15 cellular contexts compared by ENCODE assay signal in genomic region chr3:71563827-71564226, GRCh38. TPM values are rescaled to one million over a fixed set of nuclear protein-coding genes. Genes with fewer than 3 reads are reported as not detected.
A peak's percentile ranks its signal among the peaks of the same experiment; 100 is the strongest.
DNase-seq lines count a peak whose midpoint lies in the region; ATAC-seq, FAIRE-seq and TF ChIP-seq lines count a peak whose summit lies in the region.
"Had no signal": no experiment of that assay in that cellular context is flagged by ENCODE, and none has a peak within 500 bp of the region (broad histone marks: within the 10 kb centered on the region; RNA-seq: fewer than 3 reads in every experiment).

No MANE protein-coding gene starts in this region.

- H3K27me3 ChIP-seq in GM12878 (replicated peaks in 1 of 2; ENCODE audit: control insufficient read depth in 2 of 2, insufficient read depth in 2 of 2, low read length in 1 of 2): no peaks in the 10 kb centered on the region; a peak in 1 of 4 replicates
- H3K27me3 ChIP-seq in upper lobe of left lung: no peaks in the 10 kb centered on the region
- no peaks in the 10 kb centered on the region for H3K27me3 ChIP-seq in Caco-2 (replicated peaks; ENCODE audit: control insufficient read depth, insufficient read depth, low read length)
- H3K27me3 ChIP-seq: upper lobe of right lung had no signal

- H3K27me3 Mint-ChIP-seq in Caco-2 (ENCODE audit: insufficient read depth, unreplicated experiment): no peaks in the 10 kb centered on the region
- H3K27me3 Mint-ChIP-seq: central memory CD8-positive, alpha-beta T cell had no signal

- peaks cover 17% of the 10 kb centered on the region for H3K36me3 Mint-ChIP-seq in Caco-2 (ENCODE audit: insufficient read depth, unreplicated experiment)

- CTCF ChIA-PET in GM12878 (lab: Yijun Ruan, JAX): interaction anchor here (0.7 kb wide), 1 partner anchor 37 kb away, joined by 3 read pairs; no protein-coding TSS in a partner anchor
- CTCF ChIA-PET in Caco-2 (lab: Charles Lee): no interaction called here

- no peak for TF ChIP-seq CTCF in GM12878 (IDR thresholded peaks at IDR 0.05 in 2 of 3, conservative IDR thresholded peaks at IDR 0.05 in 1 of 3; ENCODE audit: control insufficient read depth in 2 of 3, extremely low read depth in 1 of 3, insufficient read depth in 1 of 3, low read depth in 3 of 3, low read length in 3 of 3)
- no peak for TF ChIP-seq CTCF in upper lobe of left lung (IDR thresholded peaks at IDR 0.05)
- TF ChIP-seq CTCF in Caco-2 (IDR thresholded peaks at IDR 0.05; ENCODE audit: insufficient read depth in 1 of 2, low read depth in 1 of 2, low read length in 1 of 2, severe bottlenecking in 1 of 2, unreplicated experiment in 1 of 2): no peak

- peaks cover 14% of the 10 kb centered on the region for H3K4me1 ChIP-seq in GM12878 (ENCODE audit: control insufficient read depth, insufficient read depth, low read length)
- H3K4me1 ChIP-seq in upper lobe of left lung: peaks cover 0 to 5% (median 2%) of the 10 kb centered on the region in 4 donors
- no peaks in the 10 kb centered on the region for H3K4me1 ChIP-seq in Caco-2
- H3K4me1 ChIP-seq: upper lobe of right lung had no signal

- H3K9me3 Mint-ChIP-seq in Caco-2 (ENCODE audit: unreplicated experiment): no peaks in the 10 kb centered on the region
- H3K9me3 Mint-ChIP-seq: central memory CD8-positive, alpha-beta T cell had no signal

- RAD21 ChIA-PET in GM12878 (lab: Charles Lee; ENCODE audit: unreplicated experiment): no interaction called here

- H3K27ac Mint-ChIP-seq in Caco-2 (ENCODE audit: unreplicated experiment): no peak overlapping the region
- H3K27ac Mint-ChIP-seq: nephron progenitor cell had no signal

- no peaks in the 10 kb centered on the region for H3K79me2 ChIP-seq in GM12878 (ENCODE audit: control insufficient read depth, insufficient read depth, low read length)

- H2AFZ ChIP-seq in GM12878 (ENCODE audit: control insufficient read depth, low read depth, low read length): no peak overlapping the region

- peak; percentile 52 to 54; a peak in 1 of 4 replicates for TF ChIP-seq EP300 in GM12878 (IDR thresholded peaks at IDR 0.05; ENCODE audit: borderline replicate concordance in 1 of 2, control insufficient read depth in 1 of 2, low read depth in 2 of 2, low read length in 2 of 2)
- no peak for TF ChIP-seq EP300 in upper lobe of left lung (IDR thresholded peaks at IDR 0.05)

- TF ChIP-seq POLR2A in GM12878 (IDR thresholded peaks at IDR 0.05; ENCODE audit: low read depth, low read length) (no peak), upper lobe of left lung (IDR thresholded peaks at IDR 0.05) (no peak)

- no peaks in the 10 kb centered on the region for H3K4me1 Mint-ChIP-seq in Caco-2 (ENCODE audit: low read depth, unreplicated experiment)
- H3K4me1 Mint-ChIP-seq: central memory CD8-positive, alpha-beta T cell had no signal

- 1% methylated on average over 3 of the region's 3 CpGs for WGBS in GM12878 (ENCODE audit: insufficient coverage, insufficient replicate concordance, low lambda C conversion rate, missing lambda C conversion rate)
- WGBS in upper lobe of left lung, 2 donors: 56 to 65% methylated on average over 3 of the region's 3 CpGs

- intact Hi-C loops in GM12878 (cut with micrococcal nuclease; ENCODE audit: unreplicated experiment): loop anchor here (1.0 kb wide), 1 partner anchor 82 kb away; no protein-coding TSS in a partner anchor
- intact Hi-C loops in Caco-2 (cut with micrococcal nuclease; ENCODE audit: unreplicated experiment): no loop called here

- BruUV-seq in GM12878 (replicated peaks; lab: Mats Ljungman, UMichigan): no TSS peak
- BruUV-seq in Caco-2 (replicated peaks; lab: Mats Ljungman, UMichigan): no TSS peak

- H3K9me3 ChIP-seq in GM12878 (replicated peaks; ENCODE audit: control insufficient read depth, insufficient read depth, low read length) (no peaks in the 10 kb centered on the region), upper lobe of left lung (no peaks in the 10 kb centered on the region), Caco-2 (no peaks in the 10 kb centered on the region)
- H3K9me3 ChIP-seq: upper lobe of right lung had no signal

- no peak overlapping the region for H3K27ac ChIP-seq in GM12878 (ENCODE audit: control insufficient read depth, insufficient read depth)
- H3K27ac ChIP-seq in upper lobe of left lung: no peak overlapping the region
- H3K27ac ChIP-seq: upper lobe of right lung had no signal

- no peaks in the 10 kb centered on the region for H4K20me1 ChIP-seq in GM12878 (ENCODE audit: control insufficient read depth, insufficient read depth)

- peak overlapping the region; percentile 26 for H3K4me2 ChIP-seq in GM12878 (ENCODE audit: control insufficient read depth, insufficient read depth)

- H3K36me3 ChIP-seq in GM12878 (ENCODE audit: control insufficient read depth in 2 of 2, insufficient read depth in 2 of 2, low read length in 1 of 2) (no peaks in the 10 kb centered on the region), upper lobe of left lung (peaks cover 0 to 2% (median 0%) of the 10 kb centered on the region in 4 donors), Caco-2 (ENCODE audit: control insufficient read depth, insufficient read depth, low read length) (no peaks in the 10 kb centered on the region; the same call in 1 of the 2 replicates)

- SMC1A ChIA-PET in GM12878 (lab: Charles Lee; ENCODE audit: uncharacterized antibody, unreplicated experiment): no interaction called here

- no peak overlapping the region for H3K4me3 ChIP-seq in GM12878
- no peak overlapping the region for H3K4me3 ChIP-seq in upper lobe of left lung
- H3K4me3 ChIP-seq in Caco-2 (ENCODE audit: low read depth, low read length): no peak overlapping the region
- H3K4me3 ChIP-seq: upper lobe of right lung had no signal

- peak; percentile 80 for FAIRE-seq in GM12878 (lab: Jason Lieb, UNC)
- FAIRE-seq: H1 had no signal

- POLR2A ChIA-PET in GM12878 (lab: Charles Lee) (no interaction called here), Caco-2 (lab: Charles Lee) (no interaction called here)

- in situ Hi-C loops in GM12878 (cut with MboI): no loop called here

- DNase-seq in GM12878 (ENCODE audit: low read depth, low spot score) (peak; percentile 27), NCI-H1105 treated with DMSO at 0.1 percent for 48 hours (lab: John Stamatoyannopoulos, UW) (no peak), upper lobe of left lung (no peak), Caco-2 (no peak)
- no peak for DNase-seq in activated CD8-positive, alpha-beta memory T cell treated with anti-CD3 and anti-CD28 coated beads for 24 hours
- DNase-seq: NCI-H1092 treated with DMSO at 0.1 percent for 48 hours; nephron progenitor cell; SHP77 treated with DMSO at 0.1 percent for 48 hours; stimulated activated CD4-positive, alpha-beta T cell treated with anti-CD3 and anti-CD28 coated beads, Interleukin-4, amount 100 ng/mL, for 1 hour; upper lobe of right lung had no signal

- H3K4me3 Mint-ChIP-seq in Caco-2 (ENCODE audit: unreplicated experiment): no peak overlapping the region
- H3K4me3 Mint-ChIP-seq: central memory CD8-positive, alpha-beta T cell; nephron progenitor cell had no signal

- no peak overlapping the region for H3K9ac ChIP-seq in GM12878 (ENCODE audit: control insufficient read depth, insufficient read depth, low read length)

- no peak for TF ChIP-seq RAD21 in GM12878 (IDR thresholded peaks at IDR 0.05; ENCODE audit: insufficient read depth, low read depth, low read length)

- peak; percentile 73 for ATAC-seq in GM18519 (IDR thresholded peaks at IDR 0.05; ENCODE audit: low FRiP score, unreplicated experiment)
- peak; percentile 89 for ATAC-seq in GM21529 (IDR thresholded peaks at IDR 0.05; ENCODE audit: unreplicated experiment)
- ATAC-seq in HG03175 (IDR thresholded peaks at IDR 0.05; ENCODE audit: unreplicated experiment): peak; percentile 94
- peak; percentile 93 for ATAC-seq in GM12878
- ATAC-seq in upper lobe of left lung (ENCODE audit: low FRiP score in 2 of 2): no peak
- ATAC-seq: upper lobe of right lung had no signal

TF ChIP-seq in GM12878, 131 proteins besides CTCF, POLR2A, EP300 and RAD21 (continues in another document):
- TF ChIP-seq HDGF (IDR thresholded peaks at IDR 0.05) (no peak), EGR1 (IDR thresholded peaks at IDR 0.05; ENCODE audit: borderline replicate concordance in 1 of 2, low read depth in 2 of 2, low read length in 2 of 2) (no peak), ATF7 (IDR thresholded peaks at IDR 0.05; ENCODE audit: low read depth) (peak; percentile 42; the same call in 1 of the 2 replicates), ZZZ3 (IDR thresholded peaks at IDR 0.05; ENCODE audit: control insufficient read depth, insufficient read length, low read depth) (no peak), ZNF207 (IDR thresholded peaks at IDR 0.05; ENCODE audit: borderline replicate concordance) (no peak), SRF (IDR thresholded peaks at IDR 0.05; ENCODE audit: low read depth in 2 of 2, low read length in 2 of 2) (no peak)
- TF ChIP-seq, protein P1, sequence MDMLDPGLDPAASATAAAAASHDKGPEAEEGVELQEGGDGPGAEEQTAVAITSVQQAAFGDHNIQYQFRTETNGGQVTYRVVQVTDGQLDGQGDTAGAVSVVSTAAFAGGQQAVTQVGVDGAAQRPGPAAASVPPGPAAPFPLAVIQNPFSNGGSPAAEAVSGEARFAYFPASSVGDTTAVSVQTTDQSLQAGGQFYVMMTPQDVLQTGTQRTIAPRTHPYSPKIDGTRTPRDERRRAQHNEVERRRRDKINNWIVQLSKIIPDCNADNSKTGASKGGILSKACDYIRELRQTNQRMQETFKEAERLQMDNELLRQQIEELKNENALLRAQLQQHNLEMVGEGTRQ (IDR thresholded peaks at IDR 0.05; ENCODE audit: borderline replicate concordance, low read depth, low read length): no peak

RNA-seq across cellular contexts. Expression of gene FOXP1, which starts 19.7 kb away (rescaled TPM):
- total RNA-seq in GM12878 (2013; cell fraction: nucleolus; rRNA removed): 0.49 and 1.2 TPM in 2 replicates
- total RNA-seq in GM12878 (2014; rRNA removed): 0.51 and 0.54 TPM in 2 replicates
- total RNA-seq in GM12878 (2014; rRNA removed; fragmentation: Illumina TruSeq; extraction: Trizol): 0.27 and 0.64 TPM in 2 replicates
- total RNA-seq in GM12878 (2021): 0.90 and 1.6 TPM in 2 replicates
- polyA plus RNA-seq in GM12878 (2011; ENCODE audit: low read depth): 1.1 TPM
- 0.10 TPM in 1 of 2 replicates, not detected in the other for polyA plus RNA-seq in GM12878 (2011; rRNA removed)
- 0.04 and 0.08 TPM in 2 replicates for polyA plus RNA-seq in GM12878 (2011; cell fraction: cytosol; rRNA removed)
- 0.13 TPM in 1 of 2 replicates, not detected in the other for polyA plus RNA-seq in GM12878 (2011; cell fraction: nucleus; rRNA removed)
- 1.1 and 1.2 TPM in 2 replicates for polyA plus RNA-seq in GM12878 (2012)
- 0.21 and 0.36 TPM in 2 replicates for polyA plus RNA-seq in GM12878 (2014; fragmentation: Illumina TruSeq; extraction: Trizol)
- polyA plus RNA-seq in GM12878 (2014; fragmentation: Nextera tagmentation; extraction: Ambion mirVana): under 1 TPM; 0.13 to 0.14 TPM
- 0.05 and 0.14 TPM in 2 replicates for polyA plus RNA-seq in GM12878 (2014; rRNA removed)
- under 1 TPM in 1 of 2 experiments, not detected in 1; 0.20 TPM for polyA plus RNA-seq in GM12878 (2016; fragmentation: Nextera tagmentation; extraction: Ambion mirVana)
- 0.15 and 0.36 TPM in 2 replicates for polyA minus RNA-seq in GM12878 (2011; rRNA and poly(A)+ RNA removed)
- 2.6 TPM in 1 of 2 replicates, not detected in the other for polyA minus RNA-seq in GM12878 (2011; cell fraction: cytosol; rRNA and poly(A)+ RNA removed)
- polyA minus RNA-seq in GM12878 (2011; cell fraction: nucleus; rRNA and poly(A)+ RNA removed): 0.48 and 1.1 TPM in 2 replicates
- 100 to 1,000 TPM; 103 to 248 (median 134) TPM for total RNA-seq in upper lobe of left lung
- 131 and 155 TPM in 2 replicates for total RNA-seq in Caco-2 (2022)

Comparison
In these comparisons a context has a peak if more than half of its experiments do, and no peak if none do; other contexts are left out.
1. ATAC-seq: peak in GM18519 (single experiment), GM21529 (single experiment), HG03175 (single experiment) and GM12878 (single experiment); none in upper lobe of left lung (0 of 2).
2. RNA of gene FOXP1, which starts 19.7 kb away (total RNA-seq): 103 to 248 TPM in upper lobe of left lung and 131 to 155 TPM in Caco-2; 0.27 to 1.6 TPM in GM12878; every median in the first group is over 10 times any median in the second.